In genomic region chr4:185710487-185710995, GRCh38 we compare ENCODE assay signal across 16 cellular contexts.
DNase-seq lines count a peak whose midpoint lies in the region; ATAC-seq and TF ChIP-seq lines count a peak whose summit lies in the region.
"Had no signal": no experiment of that assay in that cellular context is flagged by ENCODE, and none has a peak within 500 bp of the region (broad histone marks: within the 10 kb centered on the region; RNA-seq: fewer than 3 reads in every experiment).

No MANE protein-coding gene starts in this region.

- H3K27ac Mint-ChIP-seq in WTC11 = peak overlapping the region; percentile 11; the same call in 1 of the 2 replicates
- H3K27ac Mint-ChIP-seq in type B pancreatic cell = peak overlapping the region; percentile 73
- H3K27ac Mint-ChIP-seq: natural killer cell treated with Interleukin-12 subunit alpha and Interleukin-12 subunit beta and Interleukin-15 and Interleukin-18, amount 100 ng/mL, for 72 hours; stimulated activated effector memory CD8-positive, alpha-beta T cell treated with anti-CD3 and anti-CD28 coated beads, Interleukin-12 subunit alpha, Interleukin-12 subunit beta, amount 100 ng/mL, for 72 hours had no signal

- DNase-seq in WTC11 (ENCODE audit: low spot score) (no peak), foreskin melanocyte (peak; percentile 63), lung (ENCODE audit: low spot score) (no peak), type B pancreatic cell (ENCODE audit: extremely low spot score, unreplicated experiment) (no peak), iPS-NIHi11 (ENCODE audit: low spot score) (no peak), cerebellum (ENCODE audit: low spot score) (no peak)
- DNase-seq: activated T-cell treated with anti-CD3 and anti-CD28 coated beads, Interleukin-2, amount 50 U/mL, for 48 hours; MV-4-11; NCI-H2171; SJCRH30; T1000 had no signal

- H3K27me3 ChIP-seq in lung (ENCODE audit: control insufficient read depth, insufficient read depth) = no peaks in the 10 kb centered on the region
- H3K27me3 ChIP-seq: SJCRH30 had no signal

- peaks cover 11% of the 10 kb centered on the region for H3K4me1 Mint-ChIP-seq in WTC11
- peaks cover 18% of the 10 kb centered on the region for H3K4me1 Mint-ChIP-seq in type B pancreatic cell (ENCODE audit: unreplicated experiment)
- H3K4me1 Mint-ChIP-seq: stimulated activated effector memory CD8-positive, alpha-beta T cell treated with anti-CD3 and anti-CD28 coated beads, Interleukin-12 subunit alpha, Interleukin-12 subunit beta, amount 100 ng/mL, for 72 hours had no signal

- H3K4me1 ChIP-seq in lung (ENCODE audit: control insufficient read depth in 2 of 2, insufficient read depth in 2 of 2, low read length in 2 of 2) = peaks cover 10 to 19% of the 10 kb centered on the region in 2 donors
- H3K4me1 ChIP-seq: SJCRH30 had no signal

- peaks cover 23% of the 10 kb centered on the region for H3K9me3 Mint-ChIP-seq in WTC11
- H3K9me3 Mint-ChIP-seq in type B pancreatic cell = no peaks in the 10 kb centered on the region
- H3K9me3 Mint-ChIP-seq: natural killer cell treated with Interleukin-12 subunit alpha and Interleukin-12 subunit beta and Interleukin-15 and Interleukin-18, amount 100 ng/mL, for 72 hours; stimulated activated effector memory CD8-positive, alpha-beta T cell treated with anti-CD3 and anti-CD28 coated beads, Interleukin-12 subunit alpha, Interleukin-12 subunit beta, amount 100 ng/mL, for 72 hours had no signal

- POLR2A ChIA-PET in WTC11 (lab: Charles Lee) = no interaction called here

- no peaks in the 10 kb centered on the region for H3K36me3 ChIP-seq in lung (ENCODE audit: control insufficient read depth in 2 of 2, insufficient read depth in 2 of 2, low read length in 2 of 2)
- H3K36me3 ChIP-seq: SJCRH30 had no signal

- H3K9me3 ChIP-seq in lung (ENCODE audit: control insufficient read depth in 2 of 2, insufficient read depth in 1 of 2, low read length in 1 of 2) = peaks cover 0 to 2% of the 10 kb centered on the region in 2 donors
- H3K9me3 ChIP-seq: SJCRH30 had no signal

- ATAC-seq in WTC11 (no peak), lung (ENCODE audit: insufficient read depth, low FRiP score) (no peak), HG03378 (IDR thresholded peaks at IDR 0.05; ENCODE audit: unreplicated experiment) (no peak)
- ATAC-seq: natural killer cell treated with Interleukin-12 subunit alpha and Interleukin-12 subunit beta and Interleukin-15 and Interleukin-18, amount 100 ng/mL, for 72 hours; stimulated activated effector memory CD8-positive, alpha-beta T cell treated with anti-CD3 and anti-CD28 coated beads, Interleukin-12 subunit alpha, Interleukin-12 subunit beta, amount 100 ng/mL, for 72 hours had no signal

- CTCF ChIA-PET in WTC11 (lab: Charles Lee) = interaction anchor here (0.6 kb wide), 1 partner anchor 600 kb away, joined by 3 read pairs; no protein-coding TSS in a partner anchor

- H3K4me3 ChIP-seq in lung = no peak overlapping the region
- H3K4me3 ChIP-seq: coronary artery, GM23248, SJCRH30 had no signal

- TF ChIP-seq CTCF in WTC11 (IDR thresholded peaks at IDR 0.05) (no peak), lung (IDR thresholded peaks at IDR 0.05; ENCODE audit: control extremely low read depth, extremely low read depth) (no peak), type B pancreatic cell (conservative IDR thresholded peaks at IDR 0.05) (no peak)

- H3K4me3 Mint-ChIP-seq in WTC11 (no peak overlapping the region), type B pancreatic cell (no peak overlapping the region)
- H3K4me3 Mint-ChIP-seq: natural killer cell treated with Interleukin-12 subunit alpha and Interleukin-12 subunit beta and Interleukin-15 and Interleukin-18, amount 100 ng/mL, for 72 hours; stimulated activated effector memory CD8-positive, alpha-beta T cell treated with anti-CD3 and anti-CD28 coated beads, Interleukin-12 subunit alpha, Interleukin-12 subunit beta, amount 100 ng/mL, for 72 hours had no signal

- H3K36me3 Mint-ChIP-seq in WTC11 (peaks cover 15% of the 10 kb centered on the region), type B pancreatic cell (peaks cover 6% of the 10 kb centered on the region)
- H3K36me3 Mint-ChIP-seq: natural killer cell treated with Interleukin-12 subunit alpha and Interleukin-12 subunit beta and Interleukin-15 and Interleukin-18, amount 100 ng/mL, for 72 hours; stimulated activated effector memory CD8-positive, alpha-beta T cell treated with anti-CD3 and anti-CD28 coated beads, Interleukin-12 subunit alpha, Interleukin-12 subunit beta, amount 100 ng/mL, for 72 hours had no signal

- 68 to 81% methylated on average over 11 of the region's 11 CpGs for WGBS in lung, 2 donors

- H3K27ac ChIP-seq in lung (ENCODE audit: low read depth in 1 of 2, low read length in 1 of 2) = peak overlapping the region; percentile 7 to 80
- H3K27ac ChIP-seq: GM23248, SJCRH30 had no signal

- no peaks in the 10 kb centered on the region for H3K27me3 Mint-ChIP-seq in WTC11 (ENCODE audit: low read depth)
- no peaks in the 10 kb centered on the region for H3K27me3 Mint-ChIP-seq in type B pancreatic cell

TF ChIP-seq in WTC11, 78 proteins besides CTCF, POLR2A, EP300 and RAD21 (continues in another document):
- TF ChIP-seq ZNF396 (CRISPR knock-in tag; IDR thresholded peaks at IDR 0.05; ENCODE audit: borderline replicate concordance) (no peak), EMX1 (CRISPR knock-in tag; IDR thresholded peaks at IDR 0.05) (no peak), STAT6 (CRISPR knock-in tag; conservative IDR thresholded peaks at IDR 0.05; ENCODE audit: low read depth) (no peak), NR3C1 (CRISPR knock-in tag; conservative IDR thresholded peaks at IDR 0.05; ENCODE audit: low read depth) (no peak), GRHL2 (CRISPR knock-in tag; IDR thresholded peaks at IDR 0.05; ENCODE audit: insufficient replicate concordance, severe bottlenecking) (no peak), ZBTB43 (CRISPR knock-in tag; IDR thresholded peaks at IDR 0.05) (no peak), MAX (CRISPR knock-in tag; IDR thresholded peaks at IDR 0.05) (no peak), PREB (CRISPR knock-in tag; IDR thresholded peaks at IDR 0.05; ENCODE audit: borderline replicate concordance) (no peak), ATF3 (CRISPR knock-in tag; conservative IDR thresholded peaks at IDR 0.05) (no peak), ZBTB21 (CRISPR knock-in tag; IDR thresholded peaks at IDR 0.05; ENCODE audit: borderline replicate concordance) (no peak), MLX (CRISPR knock-in tag; IDR thresholded peaks at IDR 0.05) (no peak)
